ENCODE assay signal across 8 cellular contexts in the genomic region with DNA sequence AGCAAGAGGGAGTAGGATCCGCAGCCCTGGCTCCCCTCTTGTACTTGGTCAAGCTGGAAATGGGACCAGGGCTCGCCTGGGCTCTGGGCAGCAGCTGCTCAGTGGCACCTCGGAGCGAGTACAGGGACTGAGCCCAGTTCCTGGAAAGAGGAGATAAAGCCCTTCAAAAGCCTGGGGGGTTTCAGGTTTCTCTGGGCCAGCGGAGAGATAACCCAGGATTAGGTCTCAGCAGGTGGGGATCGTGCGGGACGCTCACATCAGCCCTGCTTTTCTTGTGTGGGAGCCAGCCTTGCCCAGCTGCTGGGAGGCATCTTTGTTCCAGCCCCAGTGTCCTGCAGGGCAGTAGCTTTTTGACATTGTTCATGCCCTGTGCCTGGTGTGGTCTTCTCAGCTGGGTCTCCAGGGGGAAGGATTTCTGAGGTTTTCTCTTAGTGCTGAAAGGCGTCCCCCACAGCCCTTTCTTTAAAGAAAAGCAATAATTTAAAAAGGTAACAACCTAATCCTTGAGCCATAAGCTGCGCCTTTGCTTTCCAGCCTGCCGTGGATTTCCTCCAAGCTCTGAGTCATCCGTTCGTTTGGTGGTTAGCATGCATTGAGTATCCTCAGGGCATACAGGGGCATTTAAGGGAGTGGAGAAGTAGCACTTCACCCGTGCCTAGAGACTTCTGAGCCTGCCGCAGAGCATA. TPM values are rescaled to one million over a fixed set of nuclear protein-coding genes. Genes with fewer than 3 reads are reported as not detected.
DNase-seq lines count a peak whose midpoint lies in the region; ATAC-seq, FAIRE-seq and TF ChIP-seq lines count a peak whose summit lies in the region.

No MANE protein-coding gene starts in this region.

- H2AFZ ChIP-seq in SK-N-SH (ENCODE audit: low read depth): peak overlapping the region; percentile 21; the same call in 1 of the 2 replicates

- H3K36me3 ChIP-seq in SK-N-SH (replicated peaks in 1 of 2; ENCODE audit: control insufficient read depth in 1 of 2, insufficient read depth in 2 of 2, low read length in 1 of 2) (peaks cover 11 to 13% of the 10 kb centered on the region in 2 experiments), pancreas (no peaks in the 10 kb centered on the region)

- peak; percentile 43 for FAIRE-seq in pancreas (lab: Jason Lieb, UNC)

- peak in 1 of 2 experiments; percentile 3; a peak in 1 of 4 replicates for TF ChIP-seq EP300 in SK-N-SH (IDR thresholded peaks at IDR 0.05; ENCODE audit: borderline replicate concordance in 1 of 2, low read depth in 1 of 2, low read length in 1 of 2)

- POLR2A ChIA-PET in SK-N-SH (lab: Yijun Ruan, JAX): interaction anchor here (0.6 kb wide), 1 partner anchor 1541 kb away, joined by 4 read pairs; no protein-coding TSS in a partner anchor

- TF ChIP-seq RAD21 in SK-N-SH (IDR thresholded peaks at IDR 0.05; ENCODE audit: low read length): no peak

- CTCF ChIA-PET in SK-N-SH (lab: Yijun Ruan, JAX): interaction anchor here (0.7 to 0.9 kb wide), 3 partner anchors 30 to 457 kb away, joined by 3 to 4 read pairs (median 3); no protein-coding TSS in a partner anchor

- no peaks in the 10 kb centered on the region for H3K9me2 ChIP-seq in SK-N-SH

- no peak for TF ChIP-seq CTCF in 22Rv1 (IDR thresholded peaks at IDR 0.05)
- TF ChIP-seq CTCF in SK-N-SH (IDR thresholded peaks at IDR 0.05): no peak
- TF ChIP-seq CTCF in pancreas (IDR thresholded peaks at IDR 0.05): no peak

- H3K27me3 ChIP-seq in SK-N-SH (ENCODE audit: insufficient read depth) (no peaks in the 10 kb centered on the region), pancreas (peaks cover 0 to 18% (median 0%) of the 10 kb centered on the region in 4 donors)

- H3K27ac ChIP-seq in 22Rv1: peak overlapping the region; percentile 65
- H3K27ac ChIP-seq in SK-N-SH (ENCODE audit: low read depth in 2 of 2, low read length in 1 of 2): peak overlapping the region; percentile 87 to 92
- no peak overlapping the region for H3K27ac ChIP-seq in pancreas

- intact Hi-C loops in pancreas (cut with DNase I): no loop called here

- 2% methylated on average over 14 of the region's 15 CpGs for WGBS in SK-N-SH (ENCODE audit: low lambda C conversion rate)
- 3 to 4% methylated on average over 14 to 15 of the region's 15 CpGs for WGBS in pancreas, 2 donors

- H3K4me1 ChIP-seq in SK-N-SH (ENCODE audit: control insufficient read depth in 1 of 2, insufficient read depth in 2 of 2, low read depth in 1 of 2, low read length in 1 of 2) (peaks cover 10 to 20% of the 10 kb centered on the region in 2 experiments; a peak in 3 of 4 replicates), pancreas (peaks cover 0 to 10% (median 0%) of the 10 kb centered on the region in 3 donors)

- H3K9me3 ChIP-seq in SK-N-SH (no peaks in the 10 kb centered on the region), pancreas (no peaks in the 10 kb centered on the region)

- H4K20me1 ChIP-seq in SK-N-SH (ENCODE audit: insufficient read depth): no peaks in the 10 kb centered on the region; the same call in 1 of the 2 replicates

- peak; percentile 68 for DNase-seq in HT-29 (ENCODE audit: low spot score)
- DNase-seq in SK-N-SH: peak; percentile 75
- peak; percentile 92 for DNase-seq in glomerular visceral epithelial cell (ENCODE audit: extremely low spot score)
- DNase-seq in pancreas: peak in 5 of 6 donors; percentile 27 to 62 (median 50)
- DNase-seq in OCI-M2 (lab: John Stamatoyannopoulos, UW; ENCODE audit: unreplicated experiment): no peak
- DNase-seq in activated naive CD4-positive, alpha-beta T cell (lab: John Stamatoyannopoulos, UW): no peak

- peak overlapping the region; percentile 89 for H3K9ac ChIP-seq in SK-N-SH

- H3K4me3 ChIP-seq in SK-N-SH (ENCODE audit: low read depth in 2 of 2, low read length in 1 of 2): peak overlapping the region; percentile 70 to 83
- H3K4me3 ChIP-seq in pancreas: peak overlapping the region in 2 of 4 donors; percentile 13 to 29

- ATAC-seq in pancreas: peak; percentile 68 to 88 (median 80)
- ATAC-seq in HG02970 (IDR thresholded peaks at IDR 0.05; ENCODE audit: low FRiP score, unreplicated experiment): no peak

- peaks cover 45% of the 10 kb centered on the region for H3F3A ChIP-seq in SK-N-SH (replicated peaks; ENCODE audit: insufficient read depth)

- peaks cover 43% of the 10 kb centered on the region for H3K79me2 ChIP-seq in SK-N-SH (ENCODE audit: insufficient read depth)

- peak overlapping the region; percentile 76 for H3K4me2 ChIP-seq in SK-N-SH

TF ChIP-seq in SK-N-SH, 30 proteins besides CTCF, POLR2A, EP300 and RAD21 (continues in another document):
- TF ChIP-seq, protein P1, sequence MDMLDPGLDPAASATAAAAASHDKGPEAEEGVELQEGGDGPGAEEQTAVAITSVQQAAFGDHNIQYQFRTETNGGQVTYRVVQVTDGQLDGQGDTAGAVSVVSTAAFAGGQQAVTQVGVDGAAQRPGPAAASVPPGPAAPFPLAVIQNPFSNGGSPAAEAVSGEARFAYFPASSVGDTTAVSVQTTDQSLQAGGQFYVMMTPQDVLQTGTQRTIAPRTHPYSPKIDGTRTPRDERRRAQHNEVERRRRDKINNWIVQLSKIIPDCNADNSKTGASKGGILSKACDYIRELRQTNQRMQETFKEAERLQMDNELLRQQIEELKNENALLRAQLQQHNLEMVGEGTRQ (IDR thresholded peaks at IDR 0.05; ENCODE audit: borderline replicate concordance, low read depth, low read length): no peak
- TF ChIP-seq EZH2phosphoT487 (IDR thresholded peaks at IDR 0.05; ENCODE audit: borderline replicate concordance, low read depth) (no peak), FOXM1 (IDR thresholded peaks at IDR 0.05; ENCODE audit: low read depth) (0 out of 2 replicates have a peak, but pooled peaks have one; percentile 15), JUND (IDR thresholded peaks at IDR 0.05) (peak; percentile 89), POLR2AphosphoS5 (IDR thresholded peaks at IDR 0.05; ENCODE audit: low read depth, low read length) (no peak), MEF2A (IDR thresholded peaks at IDR 0.05; ENCODE audit: borderline replicate concordance, low read depth) (no peak), RCOR1 (IDR thresholded peaks at IDR 0.05; ENCODE audit: low read length) (no peak), NRF1 (IDR thresholded peaks at IDR 0.05; ENCODE audit: low read depth, low read length) (no peak), FOSL2 (IDR thresholded peaks at IDR 0.05; ENCODE audit: borderline replicate concordance, low read depth) (peak; percentile 90), TEAD4 (IDR thresholded peaks at IDR 0.05; ENCODE audit: borderline replicate concordance, insufficient read depth) (peak; percentile 27; the same call in 1 of the 2 replicates), NFIC (IDR thresholded peaks at IDR 0.05; ENCODE audit: borderline replicate concordance) (peak; percentile 75), TCF12 (IDR thresholded peaks at IDR 0.05) (peak; percentile 65), SMC3 (IDR thresholded peaks at IDR 0.05; ENCODE audit: low read depth, low read length) (0 out of 2 replicates have a peak, but pooled peaks have one; percentile 20), GABPA (IDR thresholded peaks at IDR 0.05; ENCODE audit: low read depth) (no peak), RXRA (IDR thresholded peaks at IDR 0.05; ENCODE audit: borderline replicate concordance, low read depth) (peak; percentile 54; the same call in 1 of the 2 replicates), CHD2 (IDR thresholded peaks at IDR 0.05; ENCODE audit: low read length, partially characterized antibody) (no peak)
- TF ChIP-seq, protein P2, sequence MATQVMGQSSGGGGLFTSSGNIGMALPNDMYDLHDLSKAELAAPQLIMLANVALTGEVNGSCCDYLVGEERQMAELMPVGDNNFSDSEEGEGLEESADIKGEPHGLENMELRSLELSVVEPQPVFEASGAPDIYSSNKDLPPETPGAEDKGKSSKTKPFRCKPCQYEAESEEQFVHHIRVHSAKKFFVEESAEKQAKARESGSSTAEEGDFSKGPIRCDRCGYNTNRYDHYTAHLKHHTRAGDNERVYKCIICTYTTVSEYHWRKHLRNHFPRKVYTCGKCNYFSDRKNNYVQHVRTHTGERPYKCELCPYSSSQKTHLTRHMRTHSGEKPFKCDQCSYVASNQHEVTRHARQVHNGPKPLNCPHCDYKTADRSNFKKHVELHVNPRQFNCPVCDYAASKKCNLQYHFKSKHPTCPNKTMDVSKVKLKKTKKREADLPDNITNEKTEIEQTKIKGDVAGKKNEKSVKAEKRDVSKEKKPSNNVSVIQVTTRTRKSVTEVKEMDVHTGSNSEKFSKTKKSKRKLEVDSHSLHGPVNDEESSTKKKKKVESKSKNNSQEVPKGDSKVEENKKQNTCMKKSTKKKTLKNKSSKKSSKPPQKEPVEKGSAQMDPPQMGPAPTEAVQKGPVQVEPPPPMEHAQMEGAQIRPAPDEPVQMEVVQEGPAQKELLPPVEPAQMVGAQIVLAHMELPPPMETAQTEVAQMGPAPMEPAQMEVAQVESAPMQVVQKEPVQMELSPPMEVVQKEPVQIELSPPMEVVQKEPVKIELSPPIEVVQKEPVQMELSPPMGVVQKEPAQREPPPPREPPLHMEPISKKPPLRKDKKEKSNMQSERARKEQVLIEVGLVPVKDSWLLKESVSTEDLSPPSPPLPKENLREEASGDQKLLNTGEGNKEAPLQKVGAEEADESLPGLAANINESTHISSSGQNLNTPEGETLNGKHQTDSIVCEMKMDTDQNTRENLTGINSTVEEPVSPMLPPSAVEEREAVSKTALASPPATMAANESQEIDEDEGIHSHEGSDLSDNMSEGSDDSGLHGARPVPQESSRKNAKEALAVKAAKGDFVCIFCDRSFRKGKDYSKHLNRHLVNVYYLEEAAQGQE (IDR thresholded peaks at IDR 0.05; ENCODE audit: low read depth, low read length): no peak
- TF ChIP-seq, protein P3, sequence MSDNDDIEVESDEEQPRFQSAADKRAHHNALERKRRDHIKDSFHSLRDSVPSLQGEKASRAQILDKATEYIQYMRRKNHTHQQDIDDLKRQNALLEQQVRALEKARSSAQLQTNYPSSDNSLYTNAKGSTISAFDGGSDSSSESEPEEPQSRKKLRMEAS (IDR thresholded peaks at IDR 0.05; ENCODE audit: low read depth): 0 out of 2 replicates have a peak, but pooled peaks have one; percentile 17

RNA-seq across cellular contexts. Expression of a gene that starts 0.7 kb away (rescaled TPM):
- total RNA-seq in HT-29 (2014; rRNA removed; shearing (Covaris generic)): 0.46 and 1.3 TPM in 2 replicates
- polyA plus RNA-seq in SK-N-SH (2012; rRNA removed) (572 and 805 TPM in 2 replicates), pancreas (1 to 10 TPM in 1 of 2 donors, under 1 TPM in 1; 0.31 to 1.2 TPM)
- polyA plus RNA-seq in SK-N-SH (2012; cell fraction: cytosol; rRNA removed): 444 and 596 TPM in 2 replicates
- polyA plus RNA-seq in SK-N-SH (2012; cell fraction: nucleus; rRNA removed): 772 and 1,095 TPM in 2 replicates
- 10 to 100 TPM in 1 of 6 donors, 1 to 10 TPM in 3, under 1 TPM in 2; 0.55 to 12.5 (median 1.6) TPM for total RNA-seq in pancreas

Comparison
In these comparisons a context has a peak if more than half of its experiments do, and no peak if none do; other contexts are left out.
1. H3K27ac ChIP-seq: peak in 22Rv1 (single experiment) and SK-N-SH (2 of 2); none in pancreas (0 of 4).
2. DNase-seq: peak in HT-29 (single experiment), SK-N-SH (single experiment), glomerular visceral epithelial cell (single experiment) and pancreas (5 of 6); none in OCI-M2 (single experiment) and activated naive CD4-positive, alpha-beta T cell (0 of 4).